In genomic region chr14:99605299-99605961, GRCh38 we compare ENCODE assay signal across 8 cellular contexts. TPM values are rescaled to one million over a fixed set of nuclear protein-coding genes. Genes with fewer than 3 reads are reported as not detected.
DNase-seq lines count a peak whose midpoint lies in the region; ATAC-seq lines count a peak whose summit lies in the region.

No MANE protein-coding gene starts in this region.

- peak overlapping the region; percentile 24 for H3K23ac ChIP-seq in mesendoderm (ENCODE audit: low read length)

- peak overlapping the region; percentile 88 for H3K4me3 Mint-ChIP-seq in activated CD8-positive, alpha-beta T cell treated with anti-CD3 and anti-CD28 coated beads, Interleukin-2, amount 10 ng/mL, durations not matched to agents 7 days and 5 days

- H2BK120ac ChIP-seq in mesendoderm (ENCODE audit: low read depth, low read length): peak overlapping the region; percentile 54

- peaks cover 19% of the 10 kb centered on the region for H3K4me1 Mint-ChIP-seq in activated CD8-positive, alpha-beta T cell treated with anti-CD3 and anti-CD28 coated beads, Interleukin-2, amount 10 ng/mL, durations not matched to agents 7 days and 5 days (ENCODE audit: low read depth)

- no peaks in the 10 kb centered on the region for H3K36me3 ChIP-seq in mesendoderm (ENCODE audit: control insufficient read depth, insufficient read depth, low read length)

- H3K18ac ChIP-seq in mesendoderm (ENCODE audit: low read length): peak overlapping the region; percentile 96

- H4K5ac ChIP-seq in mesendoderm (ENCODE audit: low read length): no peak overlapping the region

- H3K4me2 ChIP-seq in mesendoderm (ENCODE audit: low read length): peak overlapping the region; percentile 87

- H3K9ac ChIP-seq in mesendoderm (ENCODE audit: low read length): peak overlapping the region; percentile 83

- peak overlapping the region; percentile 69 for H3K4me3 ChIP-seq in mesendoderm (ENCODE audit: low read length)

- DNase-seq in DMS79 treated with DMSO at 0.1 percent for 48 hours (lab: John Stamatoyannopoulos, UW) (peak; percentile 87), NCI-H69 (lab: John Stamatoyannopoulos, UW) (peak; percentile 97), mesendoderm (peak; percentile 51)
- peak; percentile 86 for DNase-seq in activated CD8-positive, alpha-beta T cell treated with anti-CD3 and anti-CD28 coated beads, Interleukin-2, amount 10 ng/mL, durations not matched to agents 7 days and 5 days
- peak; percentile 72 for DNase-seq in effector CD8-positive, alpha-beta T cell (lab: John Stamatoyannopoulos, UW)
- peak; percentile 50 to 60 for DNase-seq in stimulated activated CD8-positive, alpha-beta memory T cell treated with anti-CD3 and anti-CD28 coated beads, Interleukin-15, amount 100 ng/mL, for 48 hours (ENCODE audit: low read depth in 2 of 2)

- no CpG with 5 or more reads among the region's 38 CpGs for WGBS in mesendoderm (ENCODE audit: extremely low coverage, insufficient coverage, low lambda C conversion rate)

- H3K27me3 ChIP-seq in mesendoderm (ENCODE audit: insufficient read depth, low read length, poor library complexity): peaks cover 13% of the 10 kb centered on the region

- peak; percentile 32 for ATAC-seq in HG03280 (IDR thresholded peaks at IDR 0.05; ENCODE audit: unreplicated experiment)
- peak; percentile 22 for ATAC-seq in activated CD8-positive, alpha-beta T cell treated with anti-CD3 and anti-CD28 coated beads, Interleukin-2, amount 10 ng/mL, durations not matched to agents 7 days and 5 days
- no peak for ATAC-seq in HG03097 (IDR thresholded peaks at IDR 0.05; ENCODE audit: low FRiP score, unreplicated experiment)

- POLR2A ChIA-PET in activated CD8-positive, alpha-beta T cell treated with anti-CD3 and anti-CD28 coated beads, Interleukin-2, amount 10 ng/mL, durations not matched to agents 7 days and 5 days (lab: Charles Lee): interaction anchor here (1.0 to 2.2 kb wide), 9 partner anchors 11 to 460 kb away, joined by 3 to 8 read pairs (median 4); partner anchors contain the start of genes CCNK, EVL and SETD3

- no peak overlapping the region for H2AK5ac ChIP-seq in mesendoderm (ENCODE audit: low read length)

- H3K9me3 Mint-ChIP-seq in activated CD8-positive, alpha-beta T cell treated with anti-CD3 and anti-CD28 coated beads, Interleukin-2, amount 10 ng/mL, durations not matched to agents 7 days and 5 days (ENCODE audit: insufficient read depth): no peaks in the 10 kb centered on the region

- H3K79me2 ChIP-seq in mesendoderm (ENCODE audit: control insufficient read depth, insufficient read depth, low read length): peaks cover 2% of the 10 kb centered on the region

- peaks cover 4% of the 10 kb centered on the region for H3K79me1 ChIP-seq in mesendoderm (ENCODE audit: low read length)

- CTCF ChIA-PET in activated CD8-positive, alpha-beta T cell treated with anti-CD3 and anti-CD28 coated beads, Interleukin-2, amount 10 ng/mL, durations not matched to agents 7 days and 5 days (lab: Charles Lee): interaction anchor here (1.0 to 1.9 kb wide), 6 partner anchors 11 to 78 kb away, joined by 3 to 7 read pairs (median 5); partner anchors contain the start of gene CYP46A1

- H3K4me1 ChIP-seq in mesendoderm (ENCODE audit: control insufficient read depth, low read depth, low read length): peaks cover 4% of the 10 kb centered on the region

- no peaks in the 10 kb centered on the region for H3K36me3 Mint-ChIP-seq in activated CD8-positive, alpha-beta T cell treated with anti-CD3 and anti-CD28 coated beads, Interleukin-2, amount 10 ng/mL, durations not matched to agents 7 days and 5 days (ENCODE audit: low read depth)

- no peak overlapping the region for H3K27ac ChIP-seq in mesendoderm (ENCODE audit: low read depth, low read length)

- no peak overlapping the region for H4K8ac ChIP-seq in mesendoderm (ENCODE audit: low read depth, low read length)

- H2BK5ac ChIP-seq in mesendoderm (ENCODE audit: low read length): no peak overlapping the region

- H3K27ac Mint-ChIP-seq in activated CD8-positive, alpha-beta T cell treated with anti-CD3 and anti-CD28 coated beads, Interleukin-2, amount 10 ng/mL, durations not matched to agents 7 days and 5 days: peak overlapping the region; percentile 90

- no peak overlapping the region for H2BK15ac ChIP-seq in mesendoderm (replicated peaks; ENCODE audit: low read depth)

- H3K27me3 Mint-ChIP-seq in activated CD8-positive, alpha-beta T cell treated with anti-CD3 and anti-CD28 coated beads, Interleukin-2, amount 10 ng/mL, durations not matched to agents 7 days and 5 days (ENCODE audit: low read depth): peaks cover 8% of the 10 kb centered on the region

- peak overlapping the region; percentile 75 for H3K4ac ChIP-seq in mesendoderm (ENCODE audit: low read depth, low read length)

- peak overlapping the region; percentile 98 for H3K56ac ChIP-seq in mesendoderm (ENCODE audit: low read length)

RNA-seq across cellular contexts. Expression of gene CCDC85C, which starts 1.4 kb away (rescaled TPM):
- 1 to 10 TPM; 7.5 to 8.9 TPM for total RNA-seq in activated CD8-positive, alpha-beta T cell treated with anti-CD3 and anti-CD28 coated beads, Interleukin-2, amount 10 ng/mL, durations not matched to agents 7 days and 5 days
- 10.1 TPM for polyA plus RNA-seq in mesendoderm (2013, experiment 1 of 2)
- 10.7 TPM for polyA plus RNA-seq in mesendoderm (2013, experiment 2 of 2)

RNA-seq across cellular contexts. Expression of gene HHIPL1, which starts 39.5 kb away (rescaled TPM):
- not detected for total RNA-seq in activated CD8-positive, alpha-beta T cell treated with anti-CD3 and anti-CD28 coated beads, Interleukin-2, amount 10 ng/mL, durations not matched to agents 7 days and 5 days
- polyA plus RNA-seq in mesendoderm (2013, experiment 1 of 2): 0.63 TPM
- polyA plus RNA-seq in mesendoderm (2013, experiment 2 of 2): 0.66 TPM
